In genomic region chr3:113241292-113242033, GRCh38 we compare ENCODE assay signal across 12 cellular contexts. TPM values are rescaled to one million over a fixed set of nuclear protein-coding genes. Genes with fewer than 3 reads are reported as not detected.
A peak's percentile ranks its signal among the peaks of the same experiment; 100 is the strongest.
DNase-seq lines count a peak whose midpoint lies in the region; ATAC-seq and TF ChIP-seq lines count a peak whose summit lies in the region.
"Had no signal": no experiment of that assay in that cellular context is flagged by ENCODE, and none has a peak within 500 bp of the region (broad histone marks: within the 10 kb centered on the region; RNA-seq: fewer than 3 reads in every experiment).

No MANE protein-coding gene starts in this region.

- 48 to 55% methylated on average over 6 of the region's 6 CpGs for WGBS in heart right ventricle, 2 donors
- 52 to 59% methylated on average over 3 to 6 of the region's 6 CpGs for WGBS in transverse colon (ENCODE audit: low coverage in 1 of 2), 2 donors

- in situ Hi-C loops in transverse colon (cut with MboI; ENCODE audit: low pct_ligation_motif_present in 1 of 4, low pct_unique_long_range_greater_than_20kb in 1 of 4, low sequenced_read_pairs in 3 of 4): no loop called here

- ATAC-seq in heart right ventricle (peak in 2 of 8 donors; percentile 5 to 25), Right ventricle myocardium superior (ENCODE audit: poor library complexity) (no peak), left lung (peak; percentile 26)

- TF ChIP-seq EP300 in transverse colon (IDR thresholded peaks at IDR 0.05; ENCODE audit: low read depth): no peak

- TF ChIP-seq POLR2A in transverse colon (IDR thresholded peaks at IDR 0.05): no peak

- DNase-seq in heart right ventricle: no peak
- no peak for DNase-seq in Right ventricle myocardium superior
- peak; percentile 63 for DNase-seq in adipocyte (ENCODE audit: low read depth)
- no peak for DNase-seq in left lung
- no peak for DNase-seq in transverse colon
- DNase-seq in NCI-H2107 (lab: John Stamatoyannopoulos, UW): no peak
- no peak for DNase-seq in NCI-H1694 treated with DMSO at 0.1 percent for 48 hours (lab: John Stamatoyannopoulos, UW)
- DNase-seq in DMS153 treated with DMSO at 0.1 percent for 48 hours (lab: John Stamatoyannopoulos, UW; ENCODE audit: unreplicated experiment): no peak
- DNase-seq: activated T-cell treated with anti-CD3 and anti-CD28 coated beads for 4 hours, MM.1S had no signal

- H3K9me3 ChIP-seq in heart right ventricle: no peaks in the 10 kb centered on the region
- H3K9me3 ChIP-seq in adipocyte (ENCODE audit: control insufficient read depth, low read length): no peaks in the 10 kb centered on the region
- no peaks in the 10 kb centered on the region for H3K9me3 ChIP-seq in left lung
- H3K9me3 ChIP-seq in transverse colon: no peaks in the 10 kb centered on the region
- H3K9me3 ChIP-seq: neutrophil had no signal

- H3K27ac ChIP-seq in heart right ventricle (peak overlapping the region in 7 of 10 donors; percentile 1 to 67 (median 36)), left lung (no peak overlapping the region), transverse colon (peak overlapping the region; percentile 22 to 70 (median 62))
- H3K27ac ChIP-seq: epithelial cell of prostate, neutrophil had no signal

- no peak overlapping the region for H3K4me3 ChIP-seq in heart right ventricle
- H3K4me3 ChIP-seq in adipocyte (ENCODE audit: low read length): peak overlapping the region; percentile 45
- H3K4me3 ChIP-seq in left lung: no peak overlapping the region
- H3K4me3 ChIP-seq in transverse colon: no peak overlapping the region

- peaks cover 0 to 51% (median 14%) of the 10 kb centered on the region in 9 donors for H3K4me1 ChIP-seq in heart right ventricle
- peaks cover 40% of the 10 kb centered on the region for H3K4me1 ChIP-seq in adipocyte (ENCODE audit: control insufficient read depth, insufficient read depth, low read length)
- no peaks in the 10 kb centered on the region for H3K4me1 ChIP-seq in left lung
- peaks cover under 1 to 26% (median 12%) of the 10 kb centered on the region in 4 donors for H3K4me1 ChIP-seq in transverse colon

- H3K36me3 ChIP-seq in heart right ventricle: no peaks in the 10 kb centered on the region
- no peaks in the 10 kb centered on the region for H3K36me3 ChIP-seq in adipocyte (ENCODE audit: control insufficient read depth, insufficient read depth, low read length, severe bottlenecking)
- no peaks in the 10 kb centered on the region for H3K36me3 ChIP-seq in left lung
- H3K36me3 ChIP-seq in transverse colon: no peaks in the 10 kb centered on the region
- H3K36me3 ChIP-seq: neutrophil had no signal

- intact Hi-C loops in heart right ventricle (cut with DNase I): no loop called here
- intact Hi-C loops in Right ventricle myocardium superior (cut with DNase I): no loop called here
- intact Hi-C loops in left lung (cut with DNase I): no loop called here
- intact Hi-C loops in transverse colon (cut with DNase I; ENCODE audit: low total_unique reads): no loop called here

- H3K27me3 ChIP-seq in heart right ventricle: peaks cover 0 to 3% (median 0%) of the 10 kb centered on the region in 7 donors
- no peaks in the 10 kb centered on the region for H3K27me3 ChIP-seq in adipocyte (replicated peaks; ENCODE audit: control insufficient read depth, insufficient read depth, low read length)
- H3K27me3 ChIP-seq in left lung: peaks cover 0 to 12% of the 10 kb centered on the region in 2 donors
- H3K27me3 ChIP-seq in transverse colon: no peaks in the 10 kb centered on the region

- H3K9ac ChIP-seq in adipocyte (ENCODE audit: low read length): peak overlapping the region; percentile 30

- TF ChIP-seq CTCF in heart right ventricle (IDR thresholded peaks at IDR 0.05) (no peak), left lung (IDR thresholded peaks at IDR 0.05) (no peak), transverse colon (IDR thresholded peaks at IDR 0.05) (no peak)

RNA-seq across cellular contexts. Expression of gene BOC, which starts 30.1 kb away (rescaled TPM):
- 10 to 100 TPM in 1 of 10 donors, 1 to 10 TPM in 9; 2.9 to 13.9 (median 5.4) TPM for total RNA-seq in heart right ventricle
- 1 to 10 TPM; 2.1 to 3.8 TPM for polyA plus RNA-seq in heart right ventricle
- total RNA-seq in Right ventricle myocardium superior: 7.4 TPM
- 10 to 100 TPM in 1 of 2 donors, 1 to 10 TPM in 1; 6.0 to 19.6 TPM for total RNA-seq in left lung
- 10 to 100 TPM; 15.2 to 77.4 (median 45.4) TPM for total RNA-seq in transverse colon

Comparison
In these comparisons a context has a peak if more than half of its experiments do, and no peak if none do; other contexts are left out.
1. H3K27ac ChIP-seq: peak in heart right ventricle (7 of 10) and transverse colon (4 of 4); none in left lung (0 of 2).